8 cellular contexts compared by ENCODE assay signal in genomic region chr10:80204193-80204714, GRCh38. TPM values are rescaled to one million over a fixed set of nuclear protein-coding genes. Genes with fewer than 3 reads are reported as not detected.
DNase-seq lines count a peak whose midpoint lies in the region; ATAC-seq and TF ChIP-seq lines count a peak whose summit lies in the region.

No MANE protein-coding gene starts in this region.

- ATAC-seq in DND-41 (ENCODE audit: insufficient read depth, low read depth) = no peak
- ATAC-seq in GM18858 (IDR thresholded peaks at IDR 0.05; ENCODE audit: unreplicated experiment) = no peak

- H3K79me2 ChIP-seq in DND-41 (ENCODE audit: insufficient read depth, low read length) = peaks cover 59% of the 10 kb centered on the region

- H3K9ac ChIP-seq in DND-41 (ENCODE audit: low read depth, low read length) = peak overlapping the region; percentile 95
- peak overlapping the region; percentile 42 to 61 for H3K9ac ChIP-seq in liver (ENCODE audit: low read depth in 1 of 2, low read length in 2 of 2)

- peak overlapping the region; percentile 99 for H3K4me2 ChIP-seq in DND-41 (ENCODE audit: insufficient read depth, low read length)

- TF ChIP-seq CTCF in DND-41 (IDR thresholded peaks at IDR 0.05; ENCODE audit: borderline replicate concordance, extremely low read depth, low read length, poor library complexity, severe bottlenecking) (no peak), cardiac fibroblast (IDR thresholded peaks at IDR 0.05; ENCODE audit: low read depth, low read length) (no peak), liver (IDR thresholded peaks at IDR 0.05; ENCODE audit: low read depth, low read length, missing input control) (no peak), thyroid gland (IDR thresholded peaks at IDR 0.05) (no peak)

- 9% methylated on average over 9 of the region's 9 CpGs for WGBS in liver
- 1 to 14% methylated on average over 7 to 9 of the region's 9 CpGs for WGBS in thyroid gland, 2 donors

- H2AFZ ChIP-seq in DND-41 (ENCODE audit: low read depth, low read length) = peak overlapping the region; percentile 100

- H3K4me3 ChIP-seq in DND-41 (ENCODE audit: low read depth in 1 of 2, low read length in 2 of 2) (peak overlapping the region; percentile 44 to 87), MG63 (peak overlapping the region; percentile 83), cardiac fibroblast (replicated peaks in 1 of 2; ENCODE audit: low read depth in 2 of 2, low read length in 2 of 2) (peak overlapping the region; percentile 70 to 81), liver (ENCODE audit: low read depth in 1 of 3, low read length in 3 of 3) (peak overlapping the region; percentile 70 to 88 (median 73)), thyroid gland (replicated peaks in 1 of 3) (peak overlapping the region; percentile 37 to 91 (median 85))

- H3K27me3 ChIP-seq in DND-41 (ENCODE audit: insufficient read depth, low read length, poor library complexity) (peaks cover under 1% of the 10 kb centered on the region), MG63 (no peaks in the 10 kb centered on the region), liver (ENCODE audit: control insufficient read depth in 4 of 4, insufficient read depth in 4 of 4, low read length in 3 of 4) (no peaks in the 10 kb centered on the region), thyroid gland (no peaks in the 10 kb centered on the region)

- peaks cover 33% of the 10 kb centered on the region for H3K4me1 ChIP-seq in DND-41 (ENCODE audit: insufficient read depth, low read length)
- peaks cover 8 to 48% (median 32%) of the 10 kb centered on the region in 4 donors for H3K4me1 ChIP-seq in liver (ENCODE audit: control insufficient read depth in 4 of 4, insufficient read depth in 4 of 4, low read length in 3 of 4)
- H3K4me1 ChIP-seq in thyroid gland = peaks cover 49 to 57% of the 10 kb centered on the region in 2 donors

- no peaks in the 10 kb centered on the region for H3K9me3 ChIP-seq in DND-41 (ENCODE audit: insufficient read depth, low read length, severe bottlenecking)
- H3K9me3 ChIP-seq in MG63 = no peaks in the 10 kb centered on the region
- H3K9me3 ChIP-seq in liver (ENCODE audit: control insufficient read depth in 4 of 4, low read length in 3 of 4) = no peaks in the 10 kb centered on the region
- H3K9me3 ChIP-seq in thyroid gland = no peaks in the 10 kb centered on the region

- peaks cover 29% of the 10 kb centered on the region for H4K20me1 ChIP-seq in DND-41 (ENCODE audit: insufficient read depth, low read length)

- TF ChIP-seq RAD21 in liver (IDR thresholded peaks at IDR 0.05) = no peak

- H3K27ac ChIP-seq in DND-41 (ENCODE audit: low read length) = peak overlapping the region; percentile 81
- peak overlapping the region; percentile 90 to 95 for H3K27ac ChIP-seq in liver (ENCODE audit: low read depth in 1 of 2, low read length in 2 of 2)
- peak overlapping the region; percentile 97 to 99 (median 98) for H3K27ac ChIP-seq in thyroid gland

- H3K36me3 ChIP-seq in DND-41 (ENCODE audit: insufficient read depth, low read length) (no peaks in the 10 kb centered on the region; the same call in 1 of the 2 replicates), MG63 (peaks cover 24% of the 10 kb centered on the region), liver (ENCODE audit: control insufficient read depth in 4 of 4, insufficient read depth in 3 of 4, low read depth in 1 of 4, low read length in 3 of 4) (no peaks in the 10 kb centered on the region), thyroid gland (no peaks in the 10 kb centered on the region)

- TF ChIP-seq POLR2A in thyroid gland (IDR thresholded peaks at IDR 0.05) = peak in 1 of 2 donors; percentile 43

- DNase-seq in DND-41 (no peak), MG63 (peak; percentile 72), cardiac fibroblast (ENCODE audit: low read depth in 2 of 2) (peak in 1 of 2 donors; percentile 32), thyroid gland (peak; percentile 56 to 59), T-helper 9 cell (no peak), HuH-7 (ENCODE audit: low spot score) (no peak)

- intact Hi-C loops in thyroid gland (cut with DNase I) = loop anchor here (10.0 kb wide), 1 partner anchor 49 kb away; no protein-coding TSS in a partner anchor

TF ChIP-seq in liver, 16 proteins besides CTCF, POLR2A, EP300 and RAD21:
- TF ChIP-seq RXRA (IDR thresholded peaks at IDR 0.05) (no peak), GABPA (IDR thresholded peaks at IDR 0.05 in 1 of 2, conservative IDR thresholded peaks at IDR 0.05 in 1 of 2) (no peak), EGR1 (IDR thresholded peaks at IDR 0.05; ENCODE audit: low read depth in 2 of 2) (peak; percentile 52 to 63), REST (IDR thresholded peaks at IDR 0.05) (no peak), HNF4G (IDR thresholded peaks at IDR 0.05) (no peak), HNF4A (conservative IDR thresholded peaks at IDR 0.05) (no peak), FOXA2 (IDR thresholded peaks at IDR 0.05) (no peak)

RNA-seq across cellular contexts. Expression of gene ANXA11, which starts 1.1 kb away (rescaled TPM):
- 106 and 198 TPM in 2 replicates for total RNA-seq in MG63 (2014; rRNA removed; shearing (Covaris generic); ENCODE audit: low replicate concordance)
- total RNA-seq in liver (10 to 100 TPM; 14.0 to 20.9 TPM), thyroid gland (100 to 1,000 TPM in 1 of 4 donors, 10 to 100 TPM in 3; 77.5 to 106 (median 90.8) TPM)
- polyA plus RNA-seq in liver = 10 to 100 TPM; 28.8 to 40.4 TPM

Comparison
In these comparisons a context has a peak if more than half of its experiments do, and no peak if none do; other contexts are left out.
1. DNase-seq: peak in MG63 (single experiment) and thyroid gland (2 of 2); none in DND-41 (single experiment), T-helper 9 cell (single experiment) and HuH-7 (single experiment).
2. Peak in every context shown above with its lines, with median percentiles within 50 percentile points of each other: H3K27ac ChIP-seq and H3K4me3 ChIP-seq.